ENCODE assay signal across 27 cellular contexts in the genomic region with DNA sequence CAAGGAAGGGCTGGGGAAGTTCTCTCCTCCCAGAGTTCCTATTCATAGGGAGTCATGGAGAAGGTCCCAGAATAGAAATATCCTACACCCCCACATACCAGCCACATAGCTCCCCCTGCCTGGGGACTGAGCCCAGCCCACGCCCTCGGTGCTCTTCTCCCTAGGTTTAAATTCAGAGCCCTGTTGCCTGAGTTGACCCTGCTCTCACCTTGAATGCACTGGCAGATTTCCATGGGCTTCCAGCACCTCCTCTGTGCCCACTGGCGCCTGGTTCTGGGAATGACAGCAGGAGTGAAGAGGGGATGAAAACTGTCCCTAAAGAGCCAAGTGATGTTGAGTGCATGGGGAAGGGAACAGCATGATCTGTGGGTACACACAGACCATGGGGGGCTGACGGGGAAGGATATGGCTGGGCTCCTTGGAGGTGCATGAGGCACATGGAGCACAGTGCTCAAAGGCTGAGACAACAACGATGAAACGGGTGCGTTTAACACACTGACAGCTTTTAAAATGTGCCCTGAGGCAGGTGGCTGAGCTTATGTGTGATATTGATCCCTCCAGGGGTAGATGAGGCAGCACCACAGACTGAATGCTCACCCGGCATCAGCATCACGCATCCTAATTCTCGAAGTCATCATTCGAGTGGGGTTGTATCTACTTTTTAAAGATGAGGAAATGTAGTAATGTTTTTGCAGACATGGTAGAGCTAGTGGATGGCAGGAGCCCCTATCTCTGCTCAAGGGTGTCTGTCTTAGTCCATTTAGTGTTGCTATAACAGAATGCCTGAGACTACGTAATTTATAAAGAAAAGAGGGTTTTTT. TPM values are rescaled to one million over a fixed set of nuclear protein-coding genes. Genes with fewer than 3 reads are reported as not detected.
A peak's percentile ranks its signal among the peaks of the same experiment; 100 is the strongest.
DNase-seq lines count a peak whose midpoint lies in the region; ATAC-seq and TF ChIP-seq lines count a peak whose summit lies in the region.
"Had no signal": no experiment of that assay in that cellular context is flagged by ENCODE, and none has a peak within 500 bp of the region (broad histone marks: within the 10 kb centered on the region; RNA-seq: fewer than 3 reads in every experiment).

No MANE protein-coding gene starts in this region.

- H4K91ac ChIP-seq in IMR-90 (ENCODE audit: insufficient read depth, low read depth, low read length) = peak overlapping the region; percentile 88
- peak overlapping the region; percentile 23 for H4K91ac ChIP-seq in trophoblast cell (ENCODE audit: low read depth, low read length)

- peak overlapping the region; percentile 59 for H4K5ac ChIP-seq in IMR-90 (ENCODE audit: low read depth, low read length)

- H2BK12ac ChIP-seq in trophoblast cell (ENCODE audit: low read length) = peak overlapping the region; percentile 37

- peak overlapping the region; percentile 53 for H2AK9ac ChIP-seq in IMR-90 (replicated peaks; ENCODE audit: low read depth, low read length, poor library complexity)

- H2BK15ac ChIP-seq in IMR-90 (ENCODE audit: low read depth, low read length) = peak overlapping the region; percentile 94

- DNase-seq in Caco-2 (no peak), IMR-90 (no peak), glutamatergic neuron (peak; percentile 33), trophoblast cell (no peak), substantia nigra (lab: John Stamatoyannopoulos, UW) (no peak), NCI-H2107 treated with DMSO at 0.1 percent for 48 hours (lab: John Stamatoyannopoulos, UW; ENCODE audit: unreplicated experiment) (no peak), activated gamma-delta T cell treated with Interleukin-2 at 50 U/mL for 16 hours (no peak)
- DNase-seq: activated CD4-positive, alpha-beta T cell treated with anti-CD3 and anti-CD28 coated beads for 48 hours; activated T-cell treated with anti-CD3 and anti-CD28 coated beads, Interleukin-2, amount 50 U/mL, for 4 hours; COR-L47; esophagus squamous epithelium; foreskin keratinocyte; heart left ventricle; Kasumi-1; MV-4-11; naive thymus-derived CD8-positive, alpha-beta T cell; NCI-H146; NCI-H82; ovary; stimulated activated CD4-positive, alpha-beta T cell treated with anti-CD3 and anti-CD28 coated beads, Interleukin-2, amount 100 ng/mL, for 24 hours; T-cell; WERI-Rb-1 had no signal

- H2BK20ac ChIP-seq in IMR-90 (ENCODE audit: low read depth, low read length) = peak overlapping the region; percentile 83

- H3K27me3 ChIP-seq in Caco-2 (replicated peaks; ENCODE audit: control insufficient read depth, insufficient read depth, low read length) (no peaks in the 10 kb centered on the region), IMR-90 (ENCODE audit: control insufficient read depth, insufficient read depth, low read length) (no peaks in the 10 kb centered on the region), trophoblast cell (ENCODE audit: insufficient read depth, low read length) (no peaks in the 10 kb centered on the region)
- H3K27me3 ChIP-seq: ascending aorta; BLaER1 treated with 17β-estradiol and CSF1 and Interleukin-3, amounts not matched to agents 10 nM and 100 nM; esophagus squamous epithelium; foreskin keratinocyte; heart left ventricle; ovary had no signal

- intact Hi-C loops in Caco-2 (cut with micrococcal nuclease; ENCODE audit: unreplicated experiment) = no loop called here
- intact Hi-C loops in IMR-90 (cut with micrococcal nuclease) = loop anchor here (5.0 kb wide), 1 partner anchor 173 kb away; no protein-coding TSS in a partner anchor

- H4K20me1 ChIP-seq in IMR-90 (ENCODE audit: insufficient read depth, low read length) = no peaks in the 10 kb centered on the region
- H4K20me1 ChIP-seq: BLaER1 treated with 17β-estradiol and CSF1 and Interleukin-3, amounts not matched to agents 10 nM and 100 nM had no signal

- TF ChIP-seq POLR2A in IMR-90 (IDR thresholded peaks at IDR 0.05; ENCODE audit: low read depth, low read length) = no peak

- peak overlapping the region; percentile 19 for H3K27ac Mint-ChIP-seq in Caco-2 (ENCODE audit: unreplicated experiment)
- peak overlapping the region; percentile 13 for H3K27ac Mint-ChIP-seq in glutamatergic neuron (ENCODE audit: unreplicated experiment)
- H3K27ac Mint-ChIP-seq: dendritic cell treated with granulocyte-macrophage colony-stimulating factor and Interleukin-4, amounts not matched to agents 40 ng/mL and 50 ng/mL, for 4 days; stimulated activated naive CD8-positive, alpha-beta T cell treated with anti-CD3 and anti-CD28 coated beads, Interleukin-15, Interleukin-2, amounts not matched to agents 100 ng/mL and 50 ng/mL, for 24 hours; T-cell had no signal

- no peaks in the 10 kb centered on the region for H3K9me3 ChIP-seq in Caco-2
- H3K9me3 ChIP-seq in IMR-90 (ENCODE audit: control insufficient read depth, insufficient read depth, low read length) = peaks cover 4% of the 10 kb centered on the region; the same call in 1 of the 2 replicates
- H3K9me3 ChIP-seq in trophoblast cell (ENCODE audit: insufficient read depth, low read depth, low read length) = peaks cover 9% of the 10 kb centered on the region
- H3K9me3 ChIP-seq: ascending aorta; BLaER1 treated with 17β-estradiol and CSF1 and Interleukin-3, amounts not matched to agents 10 nM and 100 nM; esophagus squamous epithelium; heart left ventricle; ovary; thoracic aorta had no signal

- no peaks in the 10 kb centered on the region for H3K36me3 ChIP-seq in Caco-2 (ENCODE audit: control insufficient read depth, insufficient read depth, low read length)
- H3K36me3 ChIP-seq in IMR-90 (ENCODE audit: control insufficient read depth, insufficient read depth, low read length) = no peaks in the 10 kb centered on the region
- peaks cover 0 to 3% of the 10 kb centered on the region in 2 experiments for H3K36me3 ChIP-seq in trophoblast cell (ENCODE audit: control insufficient read depth in 1 of 2, insufficient read depth in 2 of 2, low read length in 2 of 2)
- H3K36me3 ChIP-seq: ascending aorta; BLaER1 treated with 17β-estradiol and CSF1 and Interleukin-3, amounts not matched to agents 10 nM and 100 nM; esophagus squamous epithelium; heart left ventricle; ovary; thoracic aorta; WERI-Rb-1 had no signal

- 0 out of 4 replicates have a peak, but pooled peaks cover 0 to 4% of the 10 kb centered on the region in 2 experiments for H3K79me1 ChIP-seq in IMR-90 (ENCODE audit: low read depth in 1 of 2, low read length in 2 of 2)
- peaks cover 48% of the 10 kb centered on the region for H3K79me1 ChIP-seq in trophoblast cell (ENCODE audit: low read length)

- H3K9ac ChIP-seq in IMR-90 (ENCODE audit: low read depth, low read length) (no peak overlapping the region), trophoblast cell (ENCODE audit: low read length) (no peak overlapping the region)
- H3K9ac ChIP-seq: BLaER1 treated with 17β-estradiol and CSF1 and Interleukin-3, amounts not matched to agents 10 nM and 100 nM had no signal

- H3K4me1 Mint-ChIP-seq in Caco-2 (ENCODE audit: low read depth, unreplicated experiment) = peaks cover 26% of the 10 kb centered on the region
- H3K4me1 Mint-ChIP-seq in glutamatergic neuron (ENCODE audit: low read depth, unreplicated experiment) = peaks cover 8% of the 10 kb centered on the region
- H3K4me1 Mint-ChIP-seq: T-cell had no signal

- H3K14ac ChIP-seq in IMR-90 (replicated peaks; ENCODE audit: low read depth, low read length) (peak overlapping the region; percentile 74), trophoblast cell (ENCODE audit: low read length) (no peak overlapping the region)

- H4K12ac ChIP-seq in trophoblast cell (ENCODE audit: low read depth, low read length) = no peak overlapping the region

- H3K4me1 ChIP-seq in Caco-2 (peaks cover 27% of the 10 kb centered on the region), IMR-90 (ENCODE audit: control insufficient read depth, insufficient read depth, low read length) (peaks cover 22% of the 10 kb centered on the region), trophoblast cell (ENCODE audit: control insufficient read depth in 1 of 2, insufficient read depth in 2 of 2, low read length in 2 of 2) (peaks cover 16 to 22% of the 10 kb centered on the region in 2 experiments)

- H3K27ac ChIP-seq in IMR-90 (ENCODE audit: insufficient read depth, low read length) (no peak overlapping the region), trophoblast cell (ENCODE audit: low read depth, low read length) (no peak overlapping the region), substantia nigra (ENCODE audit: low read depth, low read length, poor library complexity, severe bottlenecking) (no peak overlapping the region)
- H3K27ac ChIP-seq: BLaER1 treated with 17β-estradiol and CSF1 and Interleukin-3, amounts not matched to agents 10 nM and 100 nM; esophagus squamous epithelium; foreskin keratinocyte; heart left ventricle; ovary; thoracic aorta; WERI-Rb-1 had no signal

- no peak for ATAC-seq in IMR-90 (ENCODE audit: low read depth)
- ATAC-seq: activated T-cell treated with anti-CD3 and anti-CD28 coated beads, Interleukin-2, amount 50 U/mL, for 4 hours; foreskin keratinocyte; naive thymus-derived CD8-positive, alpha-beta T cell; T-cell had no signal

- H3K27me3 Mint-ChIP-seq in Caco-2 (ENCODE audit: insufficient read depth, unreplicated experiment) (no peaks in the 10 kb centered on the region), glutamatergic neuron (ENCODE audit: unreplicated experiment) (peaks cover 10% of the 10 kb centered on the region)
- H3K27me3 Mint-ChIP-seq: dendritic cell treated with granulocyte-macrophage colony-stimulating factor and Interleukin-4, amounts not matched to agents 40 ng/mL and 50 ng/mL, for 4 days; stimulated activated naive CD8-positive, alpha-beta T cell treated with anti-CD3 and anti-CD28 coated beads, Interleukin-15, Interleukin-2, amounts not matched to agents 100 ng/mL and 50 ng/mL, for 24 hours had no signal

- H3K23ac ChIP-seq in IMR-90 (ENCODE audit: low read depth, low read length) (no peak overlapping the region), trophoblast cell (ENCODE audit: low read length) (no peak overlapping the region)

- H3K4me2 ChIP-seq in IMR-90 (ENCODE audit: low read depth, low read length) = no peak overlapping the region
- H3K4me2 ChIP-seq in trophoblast cell (ENCODE audit: low read length) = no peak overlapping the region

- TF ChIP-seq CTCF in Caco-2 (IDR thresholded peaks at IDR 0.05; ENCODE audit: insufficient read depth in 1 of 2, low read depth in 1 of 2, low read length in 1 of 2, severe bottlenecking in 1 of 2, unreplicated experiment in 1 of 2) (no peak), IMR-90 (conservative IDR thresholded peaks at IDR 0.05; ENCODE audit: low read depth, low read length) (no peak), glutamatergic neuron (IDR thresholded peaks at IDR 0.05; ENCODE audit: partially characterized antibody, unreplicated experiment) (no peak)

- dilution Hi-C loops in IMR-90 (cut with HindIII; ENCODE audit: low sequenced_read_pairs, unreplicated experiment) = no loop called here

- H3K4me3 ChIP-seq in Caco-2 (ENCODE audit: low read depth, low read length) = no peak overlapping the region
- no peak overlapping the region for H3K4me3 ChIP-seq in IMR-90 (ENCODE audit: insufficient read depth, low read depth, low read length)
- no peak overlapping the region for H3K4me3 ChIP-seq in trophoblast cell (ENCODE audit: low read depth, low read length)
- H3K4me3 ChIP-seq: ascending aorta; BLaER1 treated with 17β-estradiol and CSF1 and Interleukin-3, amounts not matched to agents 10 nM and 100 nM; esophagus squamous epithelium; heart left ventricle; ovary; thoracic aorta had no signal

- H3K4me3 Mint-ChIP-seq in Caco-2 (ENCODE audit: unreplicated experiment) (no peak overlapping the region), glutamatergic neuron (ENCODE audit: unreplicated experiment) (no peak overlapping the region)
- H3K4me3 Mint-ChIP-seq: activated T-cell treated with anti-CD3 and anti-CD28 coated beads, Interleukin-2, amount 50 U/mL, for 4 hours; dendritic cell treated with granulocyte-macrophage colony-stimulating factor and Interleukin-4, amounts not matched to agents 40 ng/mL and 50 ng/mL, for 4 days; naive thymus-derived CD8-positive, alpha-beta T cell; stimulated activated naive CD8-positive, alpha-beta T cell treated with anti-CD3 and anti-CD28 coated beads, Interleukin-15, Interleukin-2, amounts not matched to agents 100 ng/mL and 50 ng/mL, for 24 hours; T-cell had no signal

- in situ Hi-C loops in IMR-90 (cut with MboI; ENCODE audit: low sequenced_read_pairs) = no loop called here

- H2BK5ac ChIP-seq in IMR-90 (ENCODE audit: low read depth, low read length, poor library complexity, severe bottlenecking) (peak overlapping the region; percentile 43), trophoblast cell (ENCODE audit: low read depth, low read length, poor library complexity) (no peak overlapping the region)

- POLR2A ChIA-PET in Caco-2 (lab: Charles Lee) (no interaction called here), IMR-90 (lab: Charles Lee; ENCODE audit: unreplicated experiment) (interaction anchor here (0.5 to 0.6 kb wide), 2 partner anchors 52 to 1088 kb away, joined by 3 to 10 read pairs; no protein-coding TSS in a partner anchor)

- H3K36me3 Mint-ChIP-seq in Caco-2 (ENCODE audit: insufficient read depth, unreplicated experiment) (peaks cover 6% of the 10 kb centered on the region), glutamatergic neuron (ENCODE audit: unreplicated experiment) (no peaks in the 10 kb centered on the region)

- H2AFZ ChIP-seq in IMR-90 (replicated peaks; ENCODE audit: low read length, poor library complexity) (peak overlapping the region; percentile 66), trophoblast cell (ENCODE audit: insufficient read depth, low read length, poor library complexity) (no peak overlapping the region)

- H4K8ac ChIP-seq in IMR-90 (ENCODE audit: low read depth in 2 of 2, low read length in 2 of 2) (peak overlapping the region; percentile 44 to 47; a peak in 2 of 4 replicates), trophoblast cell (ENCODE audit: low read depth, low read length) (no peak overlapping the region)

- BruUV-seq in Caco-2 (replicated peaks; lab: Mats Ljungman, UMichigan) = no TSS peak
- no TSS peak for BruUV-seq in IMR-90 (replicated peaks; lab: Mats Ljungman, UMichigan)

- CTCF ChIA-PET in Caco-2 (lab: Charles Lee) (no interaction called here), IMR-90 (lab: Yijun Ruan, JAX) (no interaction called here)

- no peak overlapping the region for H3K56ac ChIP-seq in IMR-90 (ENCODE audit: extremely low read depth, insufficient read depth, low read length)

- H2AK5ac ChIP-seq in IMR-90 (ENCODE audit: low read depth, low read length) (peak overlapping the region; percentile 89), trophoblast cell (ENCODE audit: low read length) (peak overlapping the region; percentile 12)

- H3K9me3 Mint-ChIP-seq in Caco-2 (ENCODE audit: unreplicated experiment) (peaks cover 6% of the 10 kb centered on the region), glutamatergic neuron (ENCODE audit: unreplicated experiment) (peaks cover 9% of the 10 kb centered on the region)
- H3K9me3 Mint-ChIP-seq: activated T-cell treated with anti-CD3 and anti-CD28 coated beads, Interleukin-2, amount 50 U/mL, for 4 hours; dendritic cell treated with granulocyte-macrophage colony-stimulating factor and Interleukin-4, amounts not matched to agents 40 ng/mL and 50 ng/mL, for 4 days; naive thymus-derived CD8-positive, alpha-beta T cell; stimulated activated naive CD8-positive, alpha-beta T cell treated with anti-CD3 and anti-CD28 coated beads, Interleukin-15, Interleukin-2, amounts not matched to agents 100 ng/mL and 50 ng/mL, for 24 hours; T-cell had no signal

- H3K9me1 ChIP-seq in IMR-90 (ENCODE audit: insufficient read depth, low read length) = peaks cover 25% of the 10 kb centered on the region

- H2BK120ac ChIP-seq in IMR-90 (ENCODE audit: low read depth, low read length) (peak overlapping the region; percentile 92), trophoblast cell (ENCODE audit: insufficient read depth, low read length, poor library complexity) (peak overlapping the region; percentile 4)

- 80% methylated on average over 2 of the region's 12 CpGs; no CpG with 5 or more reads in 1 of the 2 experiments for WGBS in IMR-90 (ENCODE audit: extremely low coverage in 2 of 2, insufficient read length in 1 of 2), 2 experiments
- no CpG with 5 or more reads among the region's 12 CpGs for WGBS in trophoblast cell (ENCODE audit: extremely low coverage, insufficient coverage, insufficient read length)

- no peak for TF ChIP-seq RAD21 in IMR-90 (IDR thresholded peaks at IDR 0.05; ENCODE audit: low read length)

- H3K18ac ChIP-seq in IMR-90 (ENCODE audit: low read depth, low read length) (peak overlapping the region; percentile 60; the same call in 1 of the 2 replicates), trophoblast cell (ENCODE audit: low read length) (no peak overlapping the region)

- H3K79me2 ChIP-seq in trophoblast cell (ENCODE audit: control insufficient read depth, insufficient read depth, low read length, poor library complexity) = peaks cover 2% of the 10 kb centered on the region

- H3K4ac ChIP-seq in IMR-90 (ENCODE audit: low read depth, low read length) (peak overlapping the region; percentile 93), trophoblast cell (ENCODE audit: low read depth, low read length) (no peak overlapping the region)

RNA-seq across cellular contexts. Expression of a gene that starts 53.7 kb away (rescaled TPM):
- total RNA-seq in Caco-2 (2022) (0.79 and 3.3 TPM in 2 replicates), IMR-90 (2012; rRNA removed) (272 and 308 TPM in 2 replicates), glutamatergic neuron (ENCODE audit: unreplicated experiment) (0.17 TPM)
- 601 and 692 TPM in 2 replicates for polyA plus RNA-seq in IMR-90 (2012; rRNA removed)
- polyA plus RNA-seq in IMR-90 (2012; cell fraction: cytosol; rRNA removed) = 282 and 675 TPM in 2 replicates
- polyA plus RNA-seq in IMR-90 (2012; cell fraction: nucleus; rRNA removed; ENCODE audit: low replicate concordance) = 407 and 421 TPM in 2 replicates
- 2,874 and 2,927 TPM in 2 replicates for polyA plus RNA-seq in trophoblast cell (2013)

Comparison
In these comparisons a context has a peak if more than half of its experiments do, and no peak if none do; other contexts are left out.
1. RNA of a gene that starts 53.7 kb away (total RNA-seq): 272 to 308 TPM in IMR-90; 0.79 to 3.3 TPM in Caco-2 and 0.17 TPM in glutamatergic neuron (single experiment); every median in the first group is over 10 times any median in the second.